In the genomic region with DNA sequence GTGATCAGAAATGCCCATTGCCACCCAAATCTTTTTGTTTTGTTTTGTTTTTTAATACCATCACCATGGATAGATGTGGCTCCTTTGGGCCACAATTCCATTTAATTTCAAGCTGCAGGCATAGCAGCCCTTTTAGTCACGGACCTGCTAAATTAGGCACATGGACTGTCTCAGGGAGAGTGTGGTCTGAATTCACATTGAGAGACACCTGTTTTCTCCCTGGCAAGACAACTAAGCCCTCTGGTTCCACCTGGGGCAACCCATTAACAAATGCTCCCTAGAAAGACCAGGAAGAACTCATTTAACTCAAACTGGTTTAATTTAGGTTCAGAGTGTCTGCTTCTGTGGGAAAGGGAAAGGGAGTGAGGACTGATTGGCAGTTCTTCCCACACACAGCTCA, we compare ENCODE assay signal across 24 cellular contexts.
"Had no signal": no experiment of that assay in that cellular context is flagged by ENCODE, and none has a peak within 500 bp of the region (broad histone marks: within the 10 kb centered on the region; RNA-seq: fewer than 3 reads in every experiment).

No MANE protein-coding gene starts in this region.

- H3K4me3 Mint-ChIP-seq: dendritic cell treated with granulocyte-macrophage colony-stimulating factor and Interleukin-4, amounts not matched to agents 40 ng/mL and 50 ng/mL, for 4 days; natural killer cell; neural crest cell; stimulated activated effector memory CD8-positive, alpha-beta T cell treated with anti-CD3 and anti-CD28 coated beads, Interleukin-12 subunit alpha, Interleukin-12 subunit beta, amount 100 ng/mL, for 72 hours had no signal

- ATAC-seq: effector memory CD8-positive, alpha-beta T cell; gastroesophageal sphincter; left lobe of liver; mucosa of descending colon; natural killer cell; stimulated activated effector memory CD8-positive, alpha-beta T cell treated with anti-CD3 and anti-CD28 coated beads, Interleukin-12 subunit alpha, Interleukin-12 subunit beta, amount 100 ng/mL, for 72 hours; stimulated activated naive CD8-positive, alpha-beta T cell treated with anti-CD3 and anti-CD28 coated beads, Interleukin-15, amount 100 ng/mL, for 72 hours had no signal

- H3K27ac ChIP-seq: epithelial cell of prostate, esophagus muscularis mucosa, gastroesophageal sphincter, ovary, right atrium auricular region, sigmoid colon, testis, transverse colon had no signal

- H3K27me3 ChIP-seq: esophagus muscularis mucosa, gastroesophageal sphincter, ovary, right atrium auricular region, sigmoid colon, testis, transverse colon had no signal

- H3K36me3 ChIP-seq: esophagus muscularis mucosa, gastroesophageal sphincter, ovary, right atrium auricular region, sigmoid colon, transverse colon had no signal

- H3K4me1 Mint-ChIP-seq: natural killer cell had no signal

- H3K4me2 ChIP-seq: smooth muscle cell had no signal

- DNase-seq: effector memory CD8-positive, alpha-beta T cell; glutamatergic neuron; islet precursor cell; mammary epithelial cell; mucosa of descending colon; natural killer cell; nucleus accumbens; ovary; sigmoid colon; stimulated activated CD4-positive, alpha-beta T cell treated with anti-CD3 and anti-CD28 coated beads, Interleukin-4, amount 100 ng/mL, for 1 hour; stimulated activated CD8-positive, alpha-beta memory T cell treated with anti-CD3 and anti-CD28 coated beads, Interleukin-4, amount 100 ng/mL, for 48 hours; stimulated activated naive CD8-positive, alpha-beta T cell treated with anti-CD3 and anti-CD28 coated beads, Interleukin-15, amount 100 ng/mL, for 72 hours; testis; transverse colon had no signal

- H3K9me3 Mint-ChIP-seq: dendritic cell treated with granulocyte-macrophage colony-stimulating factor and Interleukin-4, amounts not matched to agents 40 ng/mL and 50 ng/mL, for 4 days; effector memory CD8-positive, alpha-beta T cell; natural killer cell; stimulated activated effector memory CD8-positive, alpha-beta T cell treated with anti-CD3 and anti-CD28 coated beads, Interleukin-12 subunit alpha, Interleukin-12 subunit beta, amount 100 ng/mL, for 72 hours; stimulated activated naive CD8-positive, alpha-beta T cell treated with anti-CD3 and anti-CD28 coated beads, Interleukin-15, amount 100 ng/mL, for 72 hours had no signal

- H3K4me1 ChIP-seq: sigmoid colon, testis had no signal

- FAIRE-seq: colon had no signal

- H3K4me3 ChIP-seq: esophagus muscularis mucosa, gastroesophageal sphincter, mucosa of descending colon, ovary, right atrium auricular region, sigmoid colon, smooth muscle cell, testis, transverse colon had no signal

- H3K9me3 ChIP-seq: esophagus muscularis mucosa, gastroesophageal sphincter, mucosa of descending colon, ovary, right atrium auricular region, sigmoid colon, testis, transverse colon had no signal

- H3K27ac Mint-ChIP-seq: dendritic cell treated with granulocyte-macrophage colony-stimulating factor and Interleukin-4, amounts not matched to agents 40 ng/mL and 50 ng/mL, for 4 days; effector memory CD8-positive, alpha-beta T cell; natural killer cell; stimulated activated effector memory CD8-positive, alpha-beta T cell treated with anti-CD3 and anti-CD28 coated beads, Interleukin-12 subunit alpha, Interleukin-12 subunit beta, amount 100 ng/mL, for 72 hours; stimulated activated naive CD8-positive, alpha-beta T cell treated with anti-CD3 and anti-CD28 coated beads, Interleukin-15, amount 100 ng/mL, for 72 hours had no signal
